Comparison of ENCODE assay signal across 17 cellular contexts in genomic region chr21:14480601-14481000, GRCh38.
DNase-seq lines count a peak whose midpoint lies in the region; ATAC-seq and TF ChIP-seq lines count a peak whose summit lies in the region.
"Had no signal": no experiment of that assay in that cellular context is flagged by ENCODE, and none has a peak within 500 bp of the region (broad histone marks: within the 10 kb centered on the region; RNA-seq: fewer than 3 reads in every experiment).

No MANE protein-coding gene starts in this region.

- no peaks in the 10 kb centered on the region for H3K27me3 Mint-ChIP-seq in activated CD4-positive, alpha-beta T cell treated with anti-CD3 and anti-CD28 coated beads for 36 hours
- H3K27me3 Mint-ChIP-seq in activated CD4-positive, alpha-beta T cell treated with anti-CD3 and anti-CD28 coated beads, Interleukin-2, amount 10 ng/mL, durations not matched to agents 7 days and 5 days = no peaks in the 10 kb centered on the region
- H3K27me3 Mint-ChIP-seq in stimulated activated naive B cell treated with anti-CD40 and anti-IgM and Interleukin-4, amounts not matched to agents 10 μg/mL and 1 μg/mL and 100 μg/mL, for 72 hours = no peaks in the 10 kb centered on the region

- POLR2A ChIA-PET in activated CD4-positive, alpha-beta T cell treated with anti-CD3 and anti-CD28 coated beads for 36 hours (lab: Charles Lee) = no interaction called here
- POLR2A ChIA-PET in activated CD4-positive, alpha-beta T cell treated with anti-CD3 and anti-CD28 coated beads, Interleukin-2, amount 10 ng/mL, durations not matched to agents 7 days and 5 days (lab: Charles Lee) = no interaction called here

- no peaks in the 10 kb centered on the region for H3K9me3 Mint-ChIP-seq in activated CD4-positive, alpha-beta T cell treated with anti-CD3 and anti-CD28 coated beads for 36 hours (ENCODE audit: low read depth)
- H3K9me3 Mint-ChIP-seq in activated CD4-positive, alpha-beta T cell treated with anti-CD3 and anti-CD28 coated beads, Interleukin-2, amount 10 ng/mL, durations not matched to agents 7 days and 5 days = peaks cover 25% of the 10 kb centered on the region
- peaks cover 13 to 14% of the 10 kb centered on the region in 2 donors for H3K9me3 Mint-ChIP-seq in stimulated activated naive B cell treated with anti-CD40 and anti-IgM and Interleukin-4, amounts not matched to agents 10 μg/mL and 1 μg/mL and 100 μg/mL, for 72 hours

- no peak for ATAC-seq in activated CD4-positive, alpha-beta T cell treated with anti-CD3 and anti-CD28 coated beads for 36 hours
- peak; percentile 46 to 56 for ATAC-seq in stimulated activated naive B cell treated with anti-CD40 and anti-IgM and Interleukin-4, amounts not matched to agents 10 μg/mL and 1 μg/mL and 100 μg/mL, for 72 hours (replicated peaks)
- ATAC-seq in GM19035 (IDR thresholded peaks at IDR 0.05; ENCODE audit: unreplicated experiment) = no peak
- no peak for ATAC-seq in GM21576 (IDR thresholded peaks at IDR 0.05; ENCODE audit: unreplicated experiment)
- ATAC-seq: activated CD4-positive, CD25-positive, alpha-beta regulatory T cell treated with anti-CD3 and anti-CD28 coated beads, Interleukin-2, amount 50 U/mL, for 24 hours; body of pancreas had no signal

- H3K4me1 Mint-ChIP-seq in activated CD4-positive, alpha-beta T cell treated with anti-CD3 and anti-CD28 coated beads for 36 hours = peaks cover 39% of the 10 kb centered on the region
- H3K4me1 Mint-ChIP-seq in activated CD4-positive, alpha-beta T cell treated with anti-CD3 and anti-CD28 coated beads, Interleukin-2, amount 10 ng/mL, durations not matched to agents 7 days and 5 days = peaks cover 51% of the 10 kb centered on the region
- peaks cover 31 to 79% of the 10 kb centered on the region in 2 donors for H3K4me1 Mint-ChIP-seq in stimulated activated naive B cell treated with anti-CD40 and anti-IgM and Interleukin-4, amounts not matched to agents 10 μg/mL and 1 μg/mL and 100 μg/mL, for 72 hours

- CTCF ChIA-PET in activated CD4-positive, alpha-beta T cell treated with anti-CD3 and anti-CD28 coated beads for 36 hours (lab: Charles Lee) = interaction anchor here (1.2 to 1.9 kb wide), 3 partner anchors 12 to 257 kb away, joined by 3 to 5 read pairs (median 4); no protein-coding TSS in a partner anchor
- CTCF ChIA-PET in activated CD4-positive, alpha-beta T cell treated with anti-CD3 and anti-CD28 coated beads, Interleukin-2, amount 10 ng/mL, durations not matched to agents 7 days and 5 days (lab: Charles Lee) = interaction anchor here (1.2 to 2.2 kb wide), 3 partner anchors 12 to 27 kb away, joined by 3 to 5 read pairs (median 4); no protein-coding TSS in a partner anchor

- peaks cover 21% of the 10 kb centered on the region for H3K36me3 Mint-ChIP-seq in activated CD4-positive, alpha-beta T cell treated with anti-CD3 and anti-CD28 coated beads for 36 hours (ENCODE audit: low read depth)
- H3K36me3 Mint-ChIP-seq in activated CD4-positive, alpha-beta T cell treated with anti-CD3 and anti-CD28 coated beads, Interleukin-2, amount 10 ng/mL, durations not matched to agents 7 days and 5 days (ENCODE audit: low read depth) = peaks cover 37% of the 10 kb centered on the region
- peaks cover 22 to 28% of the 10 kb centered on the region in 2 donors for H3K36me3 Mint-ChIP-seq in stimulated activated naive B cell treated with anti-CD40 and anti-IgM and Interleukin-4, amounts not matched to agents 10 μg/mL and 1 μg/mL and 100 μg/mL, for 72 hours

- H3K27ac Mint-ChIP-seq in activated CD4-positive, alpha-beta T cell treated with anti-CD3 and anti-CD28 coated beads for 36 hours = peak overlapping the region; percentile 47
- H3K27ac Mint-ChIP-seq in activated CD4-positive, alpha-beta T cell treated with anti-CD3 and anti-CD28 coated beads, Interleukin-2, amount 10 ng/mL, durations not matched to agents 7 days and 5 days = no peak overlapping the region
- H3K27ac Mint-ChIP-seq in stimulated activated naive B cell treated with anti-CD40 and anti-IgM and Interleukin-4, amounts not matched to agents 10 μg/mL and 1 μg/mL and 100 μg/mL, for 72 hours = peak overlapping the region; percentile 96

- DNase-seq in activated CD4-positive, alpha-beta T cell treated with anti-CD3 and anti-CD28 coated beads for 36 hours = no peak
- no peak for DNase-seq in activated CD4-positive, alpha-beta T cell treated with anti-CD3 and anti-CD28 coated beads, Interleukin-2, amount 10 ng/mL, durations not matched to agents 7 days and 5 days
- DNase-seq in MV-4-11 (lab: John Stamatoyannopoulos, UW) (peak; percentile 54), cardiac fibroblast (ENCODE audit: low read depth in 2 of 2) (peak; percentile 3 to 26), NCI-H82 (lab: John Stamatoyannopoulos, UW) (no peak)
- no peak for DNase-seq in stimulated activated naive B cell treated with anti-CD40 and anti-IgM and Interleukin-4, amounts not matched to agents 10 μg/mL and 1 μg/mL and 100 μg/mL, for 72 hours
- DNase-seq: activated T-cell treated with anti-CD3 and anti-CD28 coated beads, Interleukin-2, amount 50 U/mL, for 1 hour; effector CD4-positive, alpha-beta T cell; foreskin melanocyte; NCI-H1092 treated with DMSO at 0.1 percent for 48 hours; NCI-H2227 treated with DMSO at 0.1 percent for 48 hours; SK-N-SH had no signal

- intact Hi-C loops in activated CD4-positive, alpha-beta T cell treated with anti-CD3 and anti-CD28 coated beads for 36 hours (cut with DNase I, micrococcal nuclease) = loop anchor here in 1 of 2 experiments (2.0 to 10.0 kb wide), 2 partner anchors 28 to 96 kb away; partner anchors contain the start of gene HSPA13

- TF ChIP-seq CTCF in cardiac fibroblast (IDR thresholded peaks at IDR 0.05; ENCODE audit: low read depth, low read length) = no peak

- no peak overlapping the region for H3K4me3 ChIP-seq in cardiac fibroblast (replicated peaks in 1 of 2; ENCODE audit: low read depth in 2 of 2, low read length in 2 of 2)
- H3K4me3 ChIP-seq: body of pancreas, skin epidermis had no signal

- H3K4me3 Mint-ChIP-seq in activated CD4-positive, alpha-beta T cell treated with anti-CD3 and anti-CD28 coated beads for 36 hours = no peak overlapping the region
- H3K4me3 Mint-ChIP-seq in activated CD4-positive, alpha-beta T cell treated with anti-CD3 and anti-CD28 coated beads, Interleukin-2, amount 10 ng/mL, durations not matched to agents 7 days and 5 days = no peak overlapping the region
- H3K4me3 Mint-ChIP-seq in stimulated activated naive B cell treated with anti-CD40 and anti-IgM and Interleukin-4, amounts not matched to agents 10 μg/mL and 1 μg/mL and 100 μg/mL, for 72 hours = no peak overlapping the region

Comparison
In these comparisons a context has a peak if more than half of its experiments do, and no peak if none do; other contexts are left out.
1. ATAC-seq: peak in stimulated activated naive B cell treated with anti-CD40 and anti-IgM and Interleukin-4, amounts not matched to agents 10 μg/mL and 1 μg/mL and 100 μg/mL, for 72 hours (2 of 2); none in activated CD4-positive, alpha-beta T cell treated with anti-CD3 and anti-CD28 coated beads for 36 hours (single experiment), GM19035 (single experiment) and GM21576 (single experiment).
2. DNase-seq: peak in MV-4-11 (single experiment) and cardiac fibroblast (2 of 2); none in activated CD4-positive, alpha-beta T cell treated with anti-CD3 and anti-CD28 coated beads for 36 hours (single experiment), activated CD4-positive, alpha-beta T cell treated with anti-CD3 and anti-CD28 coated beads, Interleukin-2, amount 10 ng/mL, durations not matched to agents 7 days and 5 days (single experiment), stimulated activated naive B cell treated with anti-CD40 and anti-IgM and Interleukin-4, amounts not matched to agents 10 μg/mL and 1 μg/mL and 100 μg/mL, for 72 hours (single experiment) and NCI-H82 (single experiment).